In the genomic region with DNA sequence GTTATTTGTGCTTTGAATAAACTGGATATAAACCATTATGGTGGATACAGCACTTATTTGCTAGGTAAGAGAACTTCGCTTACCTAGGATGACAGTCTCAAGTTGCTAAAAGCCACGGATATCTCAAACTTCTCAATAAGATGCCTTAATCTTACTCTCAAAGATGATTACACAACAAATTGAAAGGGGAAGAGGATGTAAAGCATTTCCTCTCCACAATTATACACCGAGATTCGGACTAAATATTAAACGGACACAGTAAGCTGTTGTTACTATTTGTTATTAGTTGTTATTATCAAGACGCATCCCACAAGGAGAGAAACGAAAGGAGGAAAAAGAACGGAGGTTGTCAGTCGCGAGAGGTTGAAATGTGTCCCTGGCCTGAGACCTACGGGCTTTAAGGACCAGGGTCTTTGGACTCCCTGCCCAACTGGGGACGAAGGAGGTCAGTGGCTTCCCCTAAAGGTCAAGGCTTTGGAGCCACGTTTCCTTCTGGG, we compare ENCODE assay signal across 8 cellular contexts. TPM values are rescaled to one million over a fixed set of nuclear protein-coding genes. Genes with fewer than 3 reads are reported as not detected.
A peak's percentile ranks its signal among the peaks of the same experiment; 100 is the strongest.
DNase-seq lines count a peak whose midpoint lies in the region; ATAC-seq and TF ChIP-seq lines count a peak whose summit lies in the region.

No MANE protein-coding gene starts in this region.

- ATAC-seq in GM19438 (IDR thresholded peaks at IDR 0.05; ENCODE audit: low read depth, unreplicated experiment) (peak; percentile 14), GM18867 (IDR thresholded peaks at IDR 0.05; ENCODE audit: unreplicated experiment) (no peak), GM19395 (IDR thresholded peaks at IDR 0.05; ENCODE audit: unreplicated experiment) (no peak)

- H3K9ac ChIP-seq in muscle layer of colon (ENCODE audit: low read length) = peak overlapping the region; percentile 89

- H3K4me1 ChIP-seq in muscle layer of colon (ENCODE audit: insufficient read depth, low read length) = peaks cover 10% of the 10 kb centered on the region

- H3K27ac ChIP-seq in dorsolateral prefrontal cortex (peak overlapping the region; percentile 46 to 99 (median 96)), muscle layer of colon (ENCODE audit: low read depth, low read length) (peak overlapping the region; percentile 94)

- H3K4me3 ChIP-seq in dorsolateral prefrontal cortex = peak overlapping the region; percentile 50 to 100 (median 90)
- peak overlapping the region; percentile 78 to 81 for H3K4me3 ChIP-seq in muscle layer of colon (ENCODE audit: low read depth in 1 of 2, low read length in 2 of 2)

- DNase-seq in A172 (ENCODE audit: low spot score) (peak; percentile 6), OCI-M1 (lab: John Stamatoyannopoulos, UW) (peak; percentile 62), dorsolateral prefrontal cortex (no peak), H4 (ENCODE audit: low spot score) (no peak)

- H3K9me3 ChIP-seq in muscle layer of colon (ENCODE audit: low read length) = no peaks in the 10 kb centered on the region

- intact Hi-C loops in dorsolateral prefrontal cortex (cut with DNase I) = loop anchor here in 1 of 2 donors (5.0 to 10.0 kb wide), 4 partner anchors 57 to 218 kb away; a partner anchor contains a TSS

- no peaks in the 10 kb centered on the region for H3K36me3 ChIP-seq in muscle layer of colon (ENCODE audit: insufficient read depth, low read length)

- no peak for TF ChIP-seq CTCF in dorsolateral prefrontal cortex (IDR thresholded peaks at IDR 0.05 in 54 of 56, conservative IDR thresholded peaks at IDR 0.05 in 2 of 56; ENCODE audit: low read depth in 1 of 56, partially characterized antibody in 56 of 56)

- H3K27me3 ChIP-seq in dorsolateral prefrontal cortex (no peaks in the 10 kb centered on the region), muscle layer of colon (ENCODE audit: control insufficient read depth in 1 of 2, insufficient read depth in 2 of 2, low read length in 2 of 2) (no peaks in the 10 kb centered on the region)

RNA-seq across cellular contexts. Expression of a gene that starts 0.6 kb away (rescaled TPM):
- 37.4 and 45.4 TPM in 2 replicates for total RNA-seq in A172 (2014; rRNA removed; shearing (Covaris generic))
- total RNA-seq in dorsolateral prefrontal cortex = 100 to 1,000 TPM in 83 of 120 experiments, 10 to 100 TPM in 37; 59.0 to 146 (median 111) TPM
- total RNA-seq in H4 (2014; rRNA removed; shearing (Covaris generic)) = 16.3 and 19.2 TPM in 2 replicates

RNA-seq across cellular contexts. Expression of a gene that starts 5.1 kb away (rescaled TPM):
- total RNA-seq in A172 (2014; rRNA removed; shearing (Covaris generic)) = 64.1 and 77.1 TPM in 2 replicates
- total RNA-seq in dorsolateral prefrontal cortex = 10 to 100 TPM; 20.3 to 91.7 (median 37.6) TPM
- total RNA-seq in H4 (2014; rRNA removed; shearing (Covaris generic)) = 56.7 and 87.9 TPM in 2 replicates

RNA-seq across cellular contexts. Expression of a gene that starts 58.3 kb away (rescaled TPM):
- 13.2 and 14.6 TPM in 2 replicates for total RNA-seq in A172 (2014; rRNA removed; shearing (Covaris generic))
- total RNA-seq in dorsolateral prefrontal cortex = 10 to 100 TPM; 20.3 to 61.0 (median 36.4) TPM
- 6.3 and 14.2 TPM in 2 replicates for total RNA-seq in H4 (2014; rRNA removed; shearing (Covaris generic))

RNA-seq across cellular contexts. Expression of a gene that starts 58.3 kb away (rescaled TPM):
- 45.6 and 54.5 TPM in 2 replicates for total RNA-seq in A172 (2014; rRNA removed; shearing (Covaris generic))
- total RNA-seq in dorsolateral prefrontal cortex = 10 to 100 TPM; 10.9 to 26.1 (median 19.7) TPM
- total RNA-seq in H4 (2014; rRNA removed; shearing (Covaris generic)) = 40.0 and 41.8 TPM in 2 replicates

Comparison
In these comparisons a context has a peak if more than half of its experiments do, and no peak if none do; other contexts are left out.
1. DNase-seq: peak in A172 (single experiment) and OCI-M1 (single experiment); none in dorsolateral prefrontal cortex (0 of 10) and H4 (single experiment).